In genomic region chr16:9706217-9706616, GRCh38 we compare ENCODE assay signal across 1 cellular context.
TF ChIP-seq lines count a peak whose summit lies in the region.

No MANE protein-coding gene starts in this region.

TF ChIP-seq in K562, 482 proteins besides CTCF, POLR2A, EP300 and RAD21 (continued from another document):
- TF ChIP-seq ARID1B (IDR thresholded peaks at IDR 0.05) (peak; percentile 37; the same call in 1 of the 2 replicates), NFYB (IDR thresholded peaks at IDR 0.05; ENCODE audit: extremely low read depth, insufficient read length) (no peak), SREBF2 (CRISPR knock-in tag; IDR thresholded peaks at IDR 0.05) (no peak), ELF4 (CRISPR knock-in tag; IDR thresholded peaks at IDR 0.05) (no peak), HOXB6 (CRISPR knock-in tag; IDR thresholded peaks at IDR 0.05; ENCODE audit: borderline replicate concordance) (no peak), ZNF436 (CRISPR knock-in tag; IDR thresholded peaks at IDR 0.05) (no peak), RNF2 (IDR thresholded peaks at IDR 0.05) (peak; percentile 67; the same call in 1 of the 2 replicates), HMBOX1 (IDR thresholded peaks at IDR 0.05) (peak; percentile 37; the same call in 1 of the 2 replicates), ZBTB33 (CRISPR knock-in tag; IDR thresholded peaks at IDR 0.05) (no peak), RBM22 (IDR thresholded peaks at IDR 0.05; ENCODE audit: low read depth, low read length, poor library complexity, severe bottlenecking) (no peak), ZNF253 (CRISPR knock-in tag; conservative IDR thresholded peaks at IDR 0.05) (no peak), GTF2F1 (IDR thresholded peaks at IDR 0.05; ENCODE audit: low read depth, low read length) (no peak), ZNF431 (CRISPR knock-in tag; IDR thresholded peaks at IDR 0.05) (no peak), ZNF785 (CRISPR knock-in tag; IDR thresholded peaks at IDR 0.05) (no peak), HNRNPH1 (optimal IDR thresholded peaks at IDR 0.05; ENCODE audit: low read depth, low read length) (no peak), TARDBP (IDR thresholded peaks at IDR 0.05) (no peak), FOSL1 (tag; conservative IDR thresholded peaks at IDR 0.05) (peak; percentile 65), MEIS2 (IDR thresholded peaks at IDR 0.05; ENCODE audit: partially characterized antibody) (no peak), NEUROD1 (IDR thresholded peaks at IDR 0.05; ENCODE audit: borderline replicate concordance, low read depth, low read length, partially characterized antibody) (no peak), TEAD4 (IDR thresholded peaks at IDR 0.05; ENCODE audit: low read length) (peak; percentile 86), TEAD4 (CRISPR knock-in tag; IDR thresholded peaks at IDR 0.05; ENCODE audit: borderline replicate concordance) (no peak)
